Comparison of ENCODE assay signal across 11 cellular contexts in the genomic region with DNA sequence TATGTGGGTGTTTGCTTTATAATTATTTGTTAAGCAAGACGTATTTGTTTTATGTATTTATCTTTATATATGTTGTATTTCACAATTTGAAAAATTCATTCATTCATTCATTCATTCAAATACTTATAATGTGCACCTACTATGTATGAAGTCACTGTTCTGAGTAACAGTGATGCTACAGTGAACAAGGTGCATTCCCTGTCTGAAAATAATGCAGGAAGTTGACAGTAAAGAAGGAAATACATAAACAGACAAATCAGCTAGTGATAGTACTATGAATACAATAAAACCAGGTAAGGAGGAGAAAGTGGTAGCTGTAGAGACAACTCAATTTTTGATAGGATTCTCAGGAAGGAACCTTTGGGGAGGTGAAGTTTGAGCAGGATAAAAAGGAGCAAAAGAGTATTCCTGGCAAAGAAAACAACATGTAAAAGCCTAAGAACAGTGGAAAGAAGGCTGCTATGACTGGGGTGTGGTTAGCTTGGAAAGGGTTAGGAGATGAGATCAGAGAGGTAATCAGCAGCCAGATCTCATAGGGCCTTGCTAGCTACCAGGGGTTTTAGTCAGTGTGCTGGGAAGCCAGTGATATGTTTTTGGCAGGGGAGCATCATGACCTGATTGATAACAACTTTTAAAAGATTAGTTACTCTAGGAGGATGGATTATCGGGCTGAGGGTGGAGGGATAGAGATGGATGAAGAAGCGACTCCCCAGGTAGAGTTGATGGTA. TPM values are rescaled to one million over a fixed set of nuclear protein-coding genes. Genes with fewer than 3 reads are reported as not detected.
DNase-seq lines count a peak whose midpoint lies in the region; ATAC-seq and TF ChIP-seq lines count a peak whose summit lies in the region.
"Had no signal": no experiment of that assay in that cellular context is flagged by ENCODE, and none has a peak within 500 bp of the region (broad histone marks: within the 10 kb centered on the region; RNA-seq: fewer than 3 reads in every experiment).

No MANE protein-coding gene starts in this region.

- H2BK12ac ChIP-seq in H9 (ENCODE audit: insufficient read length, low read depth, low read length), result no peak overlapping the region

- no peak overlapping the region for H2BK120ac ChIP-seq in H9 (ENCODE audit: low read depth, low read length, poor library complexity, severe bottlenecking)

- no CpG with 5 or more reads among the region's 3 CpGs for WGBS in H9 (ENCODE audit: extremely low coverage, insufficient read length, low lambda C conversion rate)

- no peak overlapping the region for H3T11ph ChIP-seq in H9 (ENCODE audit: low read length)

- H3K56ac ChIP-seq in H9 (ENCODE audit: insufficient read length, low read depth, low read length), result no peak overlapping the region

- no peak overlapping the region for H2AFZ ChIP-seq in H9 (ENCODE audit: low read length)

- H3K4me1 ChIP-seq in CD8-positive, alpha-beta T cell (ENCODE audit: insufficient read depth, low read length), result peaks cover 43% of the 10 kb centered on the region
- no peaks in the 10 kb centered on the region; the same call in 1 of the 2 replicates for H3K4me1 ChIP-seq in H9 (ENCODE audit: insufficient read depth, low read length)
- H3K4me1 ChIP-seq in naive thymus-derived CD4-positive, alpha-beta T cell (ENCODE audit: control insufficient read depth in 2 of 2, insufficient read depth in 2 of 2, low read length in 2 of 2), result peaks cover 46% of the 10 kb centered on the region in 2 donors

- H3K79me2 ChIP-seq in H9 (ENCODE audit: insufficient read depth, low read length), result peaks cover 1% of the 10 kb centered on the region; the same call in 1 of the 2 replicates

- peak in 1 of 7 experiments; percentile 39 for DNase-seq in CD8-positive, alpha-beta T cell
- DNase-seq in H9, result no peak
- peak in 1 of 2 donors; percentile 46 for DNase-seq in activated naive CD4-positive, alpha-beta T cell treated with anti-CD3 and anti-CD28 coated beads, Interleukin-2, amount 50 U/mL, for 72 hours (ENCODE audit: low spot score in 2 of 2)
- peak in 2 of 9 donors; percentile 37 to 57 for DNase-seq in naive thymus-derived CD4-positive, alpha-beta T cell
- no peak for DNase-seq in NCI-H187 treated with DMSO at 0.1 percent for 48 hours (lab: John Stamatoyannopoulos, UW)
- DNase-seq in MV-4-11 (lab: John Stamatoyannopoulos, UW), result no peak
- DNase-seq in KG1 (lab: John Stamatoyannopoulos, UW), result no peak
- DNase-seq: NCI-H1105, NCI-H446 treated with DMSO at 0.1 percent for 48 hours had no signal

- peak; percentile 24 for ATAC-seq in CD8-positive, alpha-beta T cell
- ATAC-seq in activated naive CD4-positive, alpha-beta T cell treated with anti-CD3 and anti-CD28 coated beads, Interleukin-2, amount 50 U/mL, for 72 hours, result peak; percentile 75 to 83
- peak; percentile 21 for ATAC-seq in naive thymus-derived CD4-positive, alpha-beta T cell
- ATAC-seq: HepG2 had no signal

- peaks cover 56% of the 10 kb centered on the region for H3K4me1 Mint-ChIP-seq in CD8-positive, alpha-beta T cell (ENCODE audit: low read depth)
- H3K4me1 Mint-ChIP-seq in H9, result peaks cover 23 to 26% of the 10 kb centered on the region in 2 experiments
- peaks cover 18 to 69% (median 62%) of the 10 kb centered on the region in 7 donors for H3K4me1 Mint-ChIP-seq in naive thymus-derived CD4-positive, alpha-beta T cell
- H3K4me1 Mint-ChIP-seq: CD14-positive monocyte had no signal

- H3K9ac ChIP-seq in H9 (ENCODE audit: extremely low read depth, insufficient read length, low read length), result no peak overlapping the region

- H3K79me1 ChIP-seq in H9 (ENCODE audit: insufficient read depth, low read depth, low read length, poor library complexity, severe bottlenecking), result no peaks in the 10 kb centered on the region

- CTCF ChIA-PET in CD8-positive, alpha-beta T cell (lab: Charles Lee), result interaction anchor here (1.3 to 2.3 kb wide), 4 partner anchors 9 to 194 kb away, joined by 5 to 19 read pairs (median 5); partner anchors contain the start of genes BICDL1 and RPLP0
- CTCF ChIA-PET in naive thymus-derived CD4-positive, alpha-beta T cell (lab: Charles Lee), result interaction anchor here (0.5 to 1.6 kb wide), 8 partner anchors 17 to 110 kb away, joined by 3 to 6 read pairs (median 3); partner anchors contain the start of genes BICDL1 and RAB35

- no peak overlapping the region for H3K4me3 ChIP-seq in CD8-positive, alpha-beta T cell (ENCODE audit: low read depth, low read length)
- peak overlapping the region; percentile 1 for H3K4me3 ChIP-seq in naive thymus-derived CD4-positive, alpha-beta T cell (ENCODE audit: low read length)

- no peak overlapping the region for H4K8ac ChIP-seq in H9 (replicated peaks; ENCODE audit: insufficient read length, low read depth, low read length)

- no peak overlapping the region for H2AK5ac ChIP-seq in H9 (ENCODE audit: insufficient read length, low read length)

- H3K14ac ChIP-seq in H9 (ENCODE audit: insufficient read depth, low read length), result no peak overlapping the region

- H3K36me3 ChIP-seq in CD8-positive, alpha-beta T cell (ENCODE audit: insufficient read depth, low read length), result no peaks in the 10 kb centered on the region
- peaks cover 0 to 5% (median 0%) of the 10 kb centered on the region in 3 experiments for H3K36me3 ChIP-seq in naive thymus-derived CD4-positive, alpha-beta T cell (ENCODE audit: control insufficient read depth in 2 of 3, insufficient read depth in 3 of 3, low read length in 3 of 3)

- H2BK15ac ChIP-seq in H9 (ENCODE audit: low read depth, low read length), result no peak overlapping the region

- no peak overlapping the region for H3K4me2 ChIP-seq in H9 (ENCODE audit: insufficient read depth, insufficient read length, low read length)

- H3K27me3 ChIP-seq in CD8-positive, alpha-beta T cell (ENCODE audit: insufficient read depth, low read length), result no peaks in the 10 kb centered on the region
- no peaks in the 10 kb centered on the region for H3K27me3 ChIP-seq in H9 (ENCODE audit: insufficient read depth, low read length)
- no peaks in the 10 kb centered on the region for H3K27me3 ChIP-seq in naive thymus-derived CD4-positive, alpha-beta T cell (ENCODE audit: control insufficient read depth in 2 of 2, insufficient read depth in 2 of 2, low read length in 2 of 2)

- no peaks in the 10 kb centered on the region for H3K9me3 Mint-ChIP-seq in CD8-positive, alpha-beta T cell
- no peaks in the 10 kb centered on the region for H3K9me3 Mint-ChIP-seq in H9
- no peaks in the 10 kb centered on the region for H3K9me3 Mint-ChIP-seq in activated naive CD4-positive, alpha-beta T cell treated with anti-CD3 and anti-CD28 coated beads, Interleukin-2, amount 50 U/mL, for 72 hours
- no peaks in the 10 kb centered on the region for H3K9me3 Mint-ChIP-seq in naive thymus-derived CD4-positive, alpha-beta T cell

- peak overlapping the region; percentile 47 for H3K27ac ChIP-seq in CD8-positive, alpha-beta T cell (ENCODE audit: low read depth, low read length)
- no peak overlapping the region for H3K27ac ChIP-seq in H9 (ENCODE audit: insufficient read length, low read depth, low read length)
- peak overlapping the region; percentile 81 for H3K27ac ChIP-seq in naive thymus-derived CD4-positive, alpha-beta T cell (ENCODE audit: low read depth, low read length)

- H4K91ac ChIP-seq in H9 (ENCODE audit: insufficient read length, low read depth, low read length), result no peak overlapping the region

- no peak overlapping the region for H3K4ac ChIP-seq in H9 (ENCODE audit: low read depth, low read length)

- POLR2A ChIA-PET in CD8-positive, alpha-beta T cell (lab: Charles Lee), result interaction anchor here (1.4 to 3.3 kb wide), 8 partner anchors 9 to 285 kb away, joined by 5 to 35 read pairs (median 8); partner anchors contain the start of genes BICDL1, RAB35, RNU4-2 and RPLP0
- POLR2A ChIA-PET in naive thymus-derived CD4-positive, alpha-beta T cell (lab: Charles Lee), result interaction anchor here (0.5 to 10.5 kb wide), 11 partner anchors 8 to 285 kb away, joined by 3 to 96 read pairs (median 4); partner anchors contain the start of genes BICDL1, RAB35 and RNU4-2

- peak overlapping the region; percentile 40 for H3K4me3 Mint-ChIP-seq in CD8-positive, alpha-beta T cell
- H3K4me3 Mint-ChIP-seq in H9, result no peak overlapping the region
- H3K4me3 Mint-ChIP-seq in naive thymus-derived CD4-positive, alpha-beta T cell, result peak overlapping the region; percentile 13 to 78 (median 70)
- H3K4me3 Mint-ChIP-seq: CD14-positive monocyte had no signal

- intact Hi-C loops in CD8-positive, alpha-beta T cell (cut with DNase I, micrococcal nuclease), result loop anchor here in 1 of 2 experiments (5.0 kb wide), 1 partner anchor 41 kb away; no protein-coding TSS in a partner anchor
- intact Hi-C loops in naive thymus-derived CD4-positive, alpha-beta T cell (cut with micrococcal nuclease), result loop anchor here (1.0 to 2.0 kb wide), 2 partner anchors 12 to 68 kb away; no protein-coding TSS in a partner anchor

- H3K36me3 Mint-ChIP-seq in CD8-positive, alpha-beta T cell, result peaks cover 38% of the 10 kb centered on the region
- peaks cover 0 to 11% (median 5%) of the 10 kb centered on the region in 3 experiments; a peak in 3 of 7 replicates for H3K36me3 Mint-ChIP-seq in H9 (ENCODE audit: insufficient read depth in 1 of 3, low read depth in 3 of 3)
- peaks cover 15 to 57% of the 10 kb centered on the region in 2 donors for H3K36me3 Mint-ChIP-seq in activated naive CD4-positive, alpha-beta T cell treated with anti-CD3 and anti-CD28 coated beads, Interleukin-2, amount 50 U/mL, for 72 hours
- H3K36me3 Mint-ChIP-seq in naive thymus-derived CD4-positive, alpha-beta T cell, result peaks cover 0 to 35% (median 16%) of the 10 kb centered on the region in 5 donors
- H3K36me3 Mint-ChIP-seq: CD14-positive monocyte had no signal

- H3K9me3 ChIP-seq in CD8-positive, alpha-beta T cell (ENCODE audit: low read length), result no peaks in the 10 kb centered on the region
- no peaks in the 10 kb centered on the region for H3K9me3 ChIP-seq in H9 (ENCODE audit: control insufficient read depth, low read depth, low read length)
- no peaks in the 10 kb centered on the region for H3K9me3 ChIP-seq in naive thymus-derived CD4-positive, alpha-beta T cell (ENCODE audit: control insufficient read depth in 2 of 3, low read length in 3 of 3)

- H3K27me3 Mint-ChIP-seq in CD8-positive, alpha-beta T cell (ENCODE audit: low read depth), result no peaks in the 10 kb centered on the region
- no peaks in the 10 kb centered on the region for H3K27me3 Mint-ChIP-seq in H9 (ENCODE audit: low read depth)
- H3K27me3 Mint-ChIP-seq in naive thymus-derived CD4-positive, alpha-beta T cell, result no peaks in the 10 kb centered on the region

- H3K18ac ChIP-seq in H9 (ENCODE audit: insufficient read length, low read depth, low read length), result no peak overlapping the region

- H4K20me1 ChIP-seq in H9 (ENCODE audit: control insufficient read depth, insufficient read depth, insufficient read length), result no peaks in the 10 kb centered on the region

- no peak overlapping the region for H3K23ac ChIP-seq in H9 (ENCODE audit: insufficient read length, low read depth, low read length)

- no peak overlapping the region for H2BK20ac ChIP-seq in H9 (ENCODE audit: low read depth, low read length, poor library complexity, severe bottlenecking)

- H3K27ac Mint-ChIP-seq in CD8-positive, alpha-beta T cell, result peak overlapping the region; percentile 94
- peak overlapping the region in 2 of 3 experiments; percentile 8 to 9; a peak in 3 of 7 replicates for H3K27ac Mint-ChIP-seq in H9
- H3K27ac Mint-ChIP-seq in activated naive CD4-positive, alpha-beta T cell treated with anti-CD3 and anti-CD28 coated beads, Interleukin-2, amount 50 U/mL, for 72 hours, result peak overlapping the region; percentile 99
- peak overlapping the region; percentile 93 to 100 (median 96) for H3K27ac Mint-ChIP-seq in naive thymus-derived CD4-positive, alpha-beta T cell
- H3K27ac Mint-ChIP-seq: CD14-positive monocyte had no signal

- no peaks in the 10 kb centered on the region for H3K23me2 ChIP-seq in H9 (ENCODE audit: insufficient read length, low read depth, low read length, poor library complexity, severe bottlenecking)

- H2BK5ac ChIP-seq in H9 (ENCODE audit: insufficient read length, low read length), result no peak overlapping the region

- TF ChIP-seq CTCF in CD8-positive, alpha-beta T cell (IDR thresholded peaks at IDR 0.05), result no peak
- TF ChIP-seq CTCF in H9 (conservative IDR thresholded peaks at IDR 0.05), result no peak

- no peak overlapping the region for H4K5ac ChIP-seq in H9 (ENCODE audit: insufficient read length, low read depth, low read length)

RNA-seq across cellular contexts. Expression of gene BICDL1, which starts 17.4 kb away (rescaled TPM):
- 100 to 1,000 TPM; 138 to 154 TPM for total RNA-seq in CD8-positive, alpha-beta T cell
- 13.8 and 14.7 TPM in 2 replicates for total RNA-seq in H9 (2021)
- total RNA-seq in activated naive CD4-positive, alpha-beta T cell treated with anti-CD3 and anti-CD28 coated beads, Interleukin-2, amount 50 U/mL, for 72 hours, result 100 to 1,000 TPM in 1 of 2 donors, 10 to 100 TPM in 1; 92.5 to 158 TPM
- 100 to 1,000 TPM in 4 of 5 experiments, 10 to 100 TPM in 1; 75.8 to 156 (median 143) TPM for total RNA-seq in naive thymus-derived CD4-positive, alpha-beta T cell
- 1 to 10 TPM; 2.4 to 2.7 TPM for polyA plus RNA-seq in naive thymus-derived CD4-positive, alpha-beta T cell
- polyA plus RNA-seq: CD14-positive monocyte had no signal

Comparison
In these comparisons a context has a peak if more than half of its experiments do, and no peak if none do; other contexts are left out.
1. ATAC-seq: peak in every context shown above with its lines; median percentile 79 in activated naive CD4-positive, alpha-beta T cell treated with anti-CD3 and anti-CD28 coated beads, Interleukin-2, amount 50 U/mL, for 72 hours; 24 in CD8-positive, alpha-beta T cell; 21 in naive thymus-derived CD4-positive, alpha-beta T cell.
2. H3K27ac Mint-ChIP-seq: peak in every context shown above with its lines; median percentile 99 in activated naive CD4-positive, alpha-beta T cell treated with anti-CD3 and anti-CD28 coated beads, Interleukin-2, amount 50 U/mL, for 72 hours; 96 in naive thymus-derived CD4-positive, alpha-beta T cell; 94 in CD8-positive, alpha-beta T cell; 8 in H9.
3. H3K4me3 Mint-ChIP-seq: peak in CD8-positive, alpha-beta T cell (single experiment) and naive thymus-derived CD4-positive, alpha-beta T cell (10 of 10); none in H9 (0 of 2).